Comparison of ENCODE assay signal across 8 cellular contexts in genomic region chr5:126777257-126777973, GRCh38. TPM values are rescaled to one million over a fixed set of nuclear protein-coding genes. Genes with fewer than 3 reads are reported as not detected.
DNase-seq lines count a peak whose midpoint lies in the region; ATAC-seq and TF ChIP-seq lines count a peak whose summit lies in the region.

No MANE protein-coding gene starts in this region.

- no peaks in the 10 kb centered on the region for H3K27me3 ChIP-seq in iPS DF 6.9 (ENCODE audit: control insufficient read depth, insufficient read depth, low read length)

- ATAC-seq in GM18907 (IDR thresholded peaks at IDR 0.05; ENCODE audit: unreplicated experiment) (peak; percentile 20), HG03108 (IDR thresholded peaks at IDR 0.05; ENCODE audit: unreplicated experiment) (no peak)

- in situ Hi-C loops in astrocyte of the cerebellum (cut with HindIII; ENCODE audit: low sequenced_read_pairs), result loop anchor here (25.0 kb wide), 1 partner anchor 115 kb away; no protein-coding TSS in a partner anchor

- no peaks in the 10 kb centered on the region for H3K4me1 ChIP-seq in iPS DF 6.9 (ENCODE audit: control insufficient read depth, insufficient read depth, low read length)

- H3K9me3 ChIP-seq in iPS DF 6.9 (ENCODE audit: control insufficient read depth, insufficient read depth, low read length), result no peaks in the 10 kb centered on the region

- WGBS in iPS DF 6.9 (ENCODE audit: insufficient coverage, insufficient read length), result no CpG with 5 or more reads among the region's 93 CpGs

- no peak overlapping the region for H3K27ac ChIP-seq in iPS DF 6.9 (ENCODE audit: low read length)

- TF ChIP-seq CTCF in AG09319 (IDR thresholded peaks at IDR 0.05; ENCODE audit: low read depth, low read length) (peak; percentile 17), astrocyte of the cerebellum (IDR thresholded peaks at IDR 0.05; ENCODE audit: low read depth, low read length, missing control alignments) (no peak), retinal pigment epithelial cell (conservative IDR thresholded peaks at IDR 0.05; ENCODE audit: low read depth, low read length) (peak; percentile 19)

- no peaks in the 10 kb centered on the region for H3K36me3 ChIP-seq in iPS DF 6.9 (ENCODE audit: control insufficient read depth, insufficient read depth, low read length)

- DNase-seq in AG09319 (ENCODE audit: extremely low read depth, low read depth) (no peak), HT-29 (ENCODE audit: low spot score) (peak; percentile 63), T-helper 2 cell (peak; percentile 22 to 88 (median 48)), astrocyte of the cerebellum (ENCODE audit: low read depth) (no peak), iPS DF 6.9 (ENCODE audit: low read depth, low spot score) (no peak), retinal pigment epithelial cell (ENCODE audit: low read depth) (peak; percentile 43)

- H3K4me3 ChIP-seq in astrocyte of the cerebellum (ENCODE audit: low read depth, low read length) (peak overlapping the region; percentile 95), iPS DF 6.9 (ENCODE audit: low read length) (peak overlapping the region; percentile 74), retinal pigment epithelial cell (ENCODE audit: low read length) (peak overlapping the region; percentile 91)

RNA-seq across cellular contexts. Expression of gene LMNB1, which starts 0.5 kb away (rescaled TPM):
- 197 and 222 TPM in 2 replicates for total RNA-seq in HT-29 (2014; rRNA removed; shearing (Covaris generic))

Comparison
In these comparisons a context has a peak if more than half of its experiments do, and no peak if none do; other contexts are left out.
1. DNase-seq: peak in HT-29 (single experiment), T-helper 2 cell (5 of 5) and retinal pigment epithelial cell (single experiment); none in AG09319 (single experiment), astrocyte of the cerebellum (single experiment) and iPS DF 6.9 (single experiment).
2. Peak in every context shown above with its lines, with median percentiles within 50 percentile points of each other: H3K4me3 ChIP-seq.